In the genomic region with DNA sequence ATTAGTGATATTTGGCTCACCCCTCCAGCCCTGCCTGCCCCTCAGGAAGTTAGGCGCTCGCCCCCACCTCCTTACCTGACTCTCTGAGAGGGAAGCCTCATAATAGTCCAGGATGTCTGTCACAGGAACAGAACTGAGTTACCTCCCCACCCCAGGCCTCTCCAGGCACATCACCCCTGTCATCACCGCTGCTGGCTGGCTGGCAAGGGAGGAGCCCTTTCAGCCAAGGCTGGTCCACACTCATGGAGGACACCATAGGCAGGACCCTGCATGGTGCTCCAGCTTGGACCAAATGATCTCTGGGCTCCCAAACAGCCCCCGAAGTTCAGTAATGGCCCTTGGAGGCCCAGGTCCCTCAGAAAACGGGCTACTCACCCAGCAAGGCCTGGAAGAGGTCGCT, we compare ENCODE assay signal across 8 cellular contexts. TPM values are rescaled to one million over a fixed set of nuclear protein-coding genes. Genes with fewer than 3 reads are reported as not detected.
DNase-seq lines count a peak whose midpoint lies in the region; ATAC-seq and TF ChIP-seq lines count a peak whose summit lies in the region.

No MANE protein-coding gene starts in this region.

- peaks cover under 1% of the 10 kb centered on the region for H3K36me3 Mint-ChIP-seq in stimulated activated naive CD8-positive, alpha-beta T cell treated with anti-CD3 and anti-CD28 coated beads, Interleukin-15, Interleukin-2, amounts not matched to agents 100 ng/mL and 50 ng/mL, for 24 hours (ENCODE audit: low read depth)
- peaks cover 4% of the 10 kb centered on the region for H3K36me3 Mint-ChIP-seq in chondrocyte (ENCODE audit: low read depth)

- peaks cover 73% of the 10 kb centered on the region for H3K4me1 Mint-ChIP-seq in stimulated activated naive CD8-positive, alpha-beta T cell treated with anti-CD3 and anti-CD28 coated beads, Interleukin-15, Interleukin-2, amounts not matched to agents 100 ng/mL and 50 ng/mL, for 24 hours (ENCODE audit: low read depth)
- H3K4me1 Mint-ChIP-seq in chondrocyte (ENCODE audit: low read depth): peaks cover 79% of the 10 kb centered on the region

- DNase-seq in stimulated activated naive CD8-positive, alpha-beta T cell treated with anti-CD3 and anti-CD28 coated beads, Interleukin-15, Interleukin-2, amounts not matched to agents 100 U/mL and 50 U/mL, for 24 hours: no peak
- DNase-seq in chondrocyte (ENCODE audit: low spot score) (no peak), Kasumi-1 (lab: John Stamatoyannopoulos, UW) (no peak), SIG-M5 treated with dmso at 0.1 percent for 504 hours (lab: John Stamatoyannopoulos, UW; ENCODE audit: unreplicated experiment) (no peak), NCI-H2171 treated with DMSO at 0.1 percent for 48 hours (lab: John Stamatoyannopoulos, UW) (no peak)
- no peak for DNase-seq in stimulated activated CD4-positive, alpha-beta T cell treated with anti-CD3 and anti-CD28 coated beads, Interleukin-15, amount 100 ng/mL, for 24 hours

- no peaks in the 10 kb centered on the region for H3K9me3 ChIP-seq in mucosa of stomach (ENCODE audit: control insufficient read depth, low read length)

- TF ChIP-seq CTCF in chondrocyte (IDR thresholded peaks at IDR 0.05): no peak

- no peaks in the 10 kb centered on the region for H3K9me3 Mint-ChIP-seq in stimulated activated naive CD8-positive, alpha-beta T cell treated with anti-CD3 and anti-CD28 coated beads, Interleukin-15, Interleukin-2, amounts not matched to agents 100 ng/mL and 50 ng/mL, for 24 hours
- H3K9me3 Mint-ChIP-seq in chondrocyte (ENCODE audit: low read depth): no peaks in the 10 kb centered on the region

- peak overlapping the region; percentile 58 for H3K9ac ChIP-seq in mucosa of stomach (ENCODE audit: low read length)

- H3K4me1 ChIP-seq in mucosa of stomach (ENCODE audit: control insufficient read depth, insufficient read depth, low read length): peaks cover 46% of the 10 kb centered on the region

- no peaks in the 10 kb centered on the region for H3K27me3 Mint-ChIP-seq in stimulated activated naive CD8-positive, alpha-beta T cell treated with anti-CD3 and anti-CD28 coated beads, Interleukin-15, Interleukin-2, amounts not matched to agents 100 ng/mL and 50 ng/mL, for 24 hours
- no peaks in the 10 kb centered on the region for H3K27me3 Mint-ChIP-seq in chondrocyte (ENCODE audit: low read depth)

- no peak overlapping the region for H3K4me3 ChIP-seq in mucosa of stomach (ENCODE audit: low read length)

- ATAC-seq in stimulated activated naive CD8-positive, alpha-beta T cell treated with anti-CD3 and anti-CD28 coated beads, Interleukin-15, Interleukin-2, amounts not matched to agents 100 U/mL and 50 U/mL, for 24 hours: no peak

- H3K36me3 ChIP-seq in mucosa of stomach (ENCODE audit: control insufficient read depth, insufficient read depth, low read length): peaks cover 15% of the 10 kb centered on the region

- H3K27ac Mint-ChIP-seq in stimulated activated naive CD8-positive, alpha-beta T cell treated with anti-CD3 and anti-CD28 coated beads, Interleukin-15, Interleukin-2, amounts not matched to agents 100 ng/mL and 50 ng/mL, for 24 hours: peak overlapping the region; percentile 28
- H3K27ac Mint-ChIP-seq in chondrocyte (ENCODE audit: unreplicated experiment): peak overlapping the region; percentile 51

- H3K4me3 Mint-ChIP-seq in stimulated activated naive CD8-positive, alpha-beta T cell treated with anti-CD3 and anti-CD28 coated beads, Interleukin-15, Interleukin-2, amounts not matched to agents 100 ng/mL and 50 ng/mL, for 24 hours: peak overlapping the region; percentile 39
- peak overlapping the region; percentile 76 for H3K4me3 Mint-ChIP-seq in chondrocyte (ENCODE audit: unreplicated experiment)

- no peaks in the 10 kb centered on the region for H3K27me3 ChIP-seq in mucosa of stomach (ENCODE audit: control insufficient read depth, insufficient read depth, low read length)

RNA-seq across cellular contexts. Expression of a gene that starts 1.5 kb away (rescaled TPM):
- total RNA-seq in chondrocyte: 28.3 to 34.4 TPM (median 31.3 TPM) in 3 replicates

RNA-seq across cellular contexts. Expression of a gene that starts 1.6 kb away (rescaled TPM):
- 427 to 584 TPM (median 454 TPM) in 3 replicates for total RNA-seq in chondrocyte

RNA-seq across cellular contexts. Expression of a gene that starts 16.2 kb away (rescaled TPM):
- 58.8 to 65.2 TPM (median 59.5 TPM) in 3 replicates for total RNA-seq in chondrocyte

RNA-seq across cellular contexts. Expression of a gene that starts 21.1 kb away (rescaled TPM):
- 49.5 to 57.8 TPM (median 53.1 TPM) in 3 replicates for total RNA-seq in chondrocyte

RNA-seq across cellular contexts. Expression of a gene that starts 24.1 kb away (rescaled TPM):
- total RNA-seq in chondrocyte: 449 to 459 TPM (median 455 TPM) in 3 replicates
